Comparison of ENCODE assay signal across 9 cellular contexts in the genomic region with DNA sequence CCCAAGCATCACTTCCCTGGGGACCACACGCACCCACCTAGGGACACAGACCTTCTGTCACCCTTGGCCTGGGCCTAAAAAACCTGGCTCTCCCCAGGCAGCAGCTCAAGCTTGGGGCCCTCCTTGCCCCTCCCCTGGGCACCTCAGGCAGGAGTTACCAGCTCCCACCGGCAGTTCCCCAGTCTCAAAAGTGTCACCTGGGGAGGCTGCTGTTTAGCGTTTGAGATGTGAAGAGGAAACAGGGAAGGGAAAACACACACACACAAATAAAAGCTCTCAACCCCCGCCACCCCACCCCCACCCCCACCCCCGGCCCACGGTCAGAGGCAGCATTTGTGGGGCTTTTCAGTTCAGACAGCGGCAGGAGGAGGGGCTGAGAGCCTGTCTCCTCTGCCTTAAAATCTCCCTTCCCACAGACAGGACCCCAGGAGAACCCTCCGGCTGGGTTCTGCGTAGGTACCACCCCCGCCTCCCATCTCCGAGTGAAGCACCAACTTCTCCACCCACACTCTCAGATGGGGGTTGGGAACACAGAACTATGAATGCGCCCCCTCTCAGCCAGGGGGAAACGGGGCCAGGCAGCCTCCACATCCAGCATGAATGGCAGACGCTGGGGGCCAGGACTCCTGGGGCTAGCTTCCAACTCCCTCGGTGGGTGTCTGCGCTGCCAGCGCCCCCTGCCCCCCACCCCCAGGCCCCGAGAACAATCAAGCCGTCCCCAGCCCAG. TPM values are rescaled to one million over a fixed set of nuclear protein-coding genes. Genes with fewer than 3 reads are reported as not detected.
DNase-seq lines count a peak whose midpoint lies in the region; ATAC-seq and TF ChIP-seq lines count a peak whose summit lies in the region.
"Had no signal": no experiment of that assay in that cellular context is flagged by ENCODE, and none has a peak within 500 bp of the region (broad histone marks: within the 10 kb centered on the region; RNA-seq: fewer than 3 reads in every experiment).

No MANE protein-coding gene starts in this region.

- no peaks in the 10 kb centered on the region for H3K9me3 ChIP-seq in T-helper 17 cell (ENCODE audit: control insufficient read depth, low read length, poor library complexity, severe bottlenecking)
- no peaks in the 10 kb centered on the region for H3K9me3 ChIP-seq in testis

- H3K27me3 Mint-ChIP-seq in T-helper 17 cell (no peaks in the 10 kb centered on the region), immature natural killer cell (ENCODE audit: low read depth in 3 of 3) (peaks cover 0 to 8% (median under 1%) of the 10 kb centered on the region in 3 donors), natural killer cell (ENCODE audit: low read depth in 2 of 2) (no peaks in the 10 kb centered on the region)

- peak overlapping the region; percentile 92 for H3K4me3 Mint-ChIP-seq in T-helper 17 cell
- H3K4me3 Mint-ChIP-seq in immature natural killer cell = peak overlapping the region in 1 of 5 donors; percentile 24
- H3K4me3 Mint-ChIP-seq in natural killer cell = no peak overlapping the region

- peak overlapping the region in 1 of 2 donors; percentile 99 for H3K4me3 ChIP-seq in testis

- no peaks in the 10 kb centered on the region for H3K27me3 ChIP-seq in testis

- WGBS in testis, 2 donors = 16 to 20% methylated on average over 12 to 19 of the region's 19 CpGs

- H3K27ac Mint-ChIP-seq in T-helper 17 cell (no peak overlapping the region), immature natural killer cell (no peak overlapping the region), natural killer cell (no peak overlapping the region)

- H3K9me3 Mint-ChIP-seq in immature natural killer cell (no peaks in the 10 kb centered on the region), natural killer cell (no peaks in the 10 kb centered on the region)

- H3K27ac ChIP-seq in testis = peak overlapping the region; percentile 20 to 51

- peak; percentile 26 to 34 for DNase-seq in activated CD4-positive, alpha-beta T cell treated with anti-CD3 and anti-CD28 coated beads for 4 hours
- DNase-seq in activated CD4-positive, alpha-beta T cell treated with anti-CD3 and anti-CD28 coated beads, Interleukin-2, amount 50 U/mL, for 4 hours = no peak
- DNase-seq in T-helper 17 cell (no peak), iPS-NIHi11 (ENCODE audit: low spot score) (peak; percentile 50), testis (no peak), T1000 (lab: John Stamatoyannopoulos, UW) (no peak), immature natural killer cell (no peak), natural killer cell (no peak)
- DNase-seq: SHP77 treated with DMSO at 0.1 percent for 48 hours had no signal

- TF ChIP-seq CTCF in testis (IDR thresholded peaks at IDR 0.05) (no peak), natural killer cell (IDR thresholded peaks at IDR 0.05) (no peak)

- H3K36me3 ChIP-seq in testis (ENCODE audit: low read depth, missing control alignments) = no peaks in the 10 kb centered on the region

- peaks cover 25% of the 10 kb centered on the region for H3K4me1 Mint-ChIP-seq in T-helper 17 cell
- peaks cover 16 to 26% of the 10 kb centered on the region in 2 donors for H3K4me1 Mint-ChIP-seq in immature natural killer cell
- peaks cover 17 to 35% of the 10 kb centered on the region in 2 donors for H3K4me1 Mint-ChIP-seq in natural killer cell

- peaks cover 54% of the 10 kb centered on the region for H3K4me1 ChIP-seq in testis

- intact Hi-C loops in testis (cut with DNase I; ENCODE audit: low total_unique reads) = loop anchor here (10.0 kb wide), 1 partner anchor 180 kb away; no protein-coding TSS in a partner anchor
- intact Hi-C loops in natural killer cell (cut with micrococcal nuclease) = no loop called here

- no peak for TF ChIP-seq POLR2A in testis (IDR thresholded peaks at IDR 0.05)

- H3K36me3 Mint-ChIP-seq in T-helper 17 cell (ENCODE audit: low read depth) = peaks cover 2% of the 10 kb centered on the region
- H3K36me3 Mint-ChIP-seq in immature natural killer cell = no peaks in the 10 kb centered on the region
- H3K36me3 Mint-ChIP-seq in natural killer cell = no peaks in the 10 kb centered on the region

- ATAC-seq in T-helper 17 cell = no peak
- no peak for ATAC-seq in natural killer cell

RNA-seq across cellular contexts. Expression of a gene that starts 3.0 kb away (rescaled TPM):
- total RNA-seq in T-helper 17 cell (100 to 1,000 TPM; 107 to 119 TPM), testis (100 to 1,000 TPM; 212 TPM), natural killer cell (100 to 1,000 TPM; 109 to 126 (median 125) TPM)
- polyA plus RNA-seq in testis (ENCODE audit: insufficient read depth, low read depth, low replicate concordance) (62.6 TPM), immature natural killer cell (10 to 100 TPM in 1 of 3 donors, 1 to 10 TPM in 2; 1.6 to 10.2 (median 2.1) TPM)

Comparison
In these comparisons a context has a peak if more than half of its experiments do, and no peak if none do; other contexts are left out.
1. DNase-seq: peak in activated CD4-positive, alpha-beta T cell treated with anti-CD3 and anti-CD28 coated beads for 4 hours (2 of 2) and iPS-NIHi11 (single experiment); none in activated CD4-positive, alpha-beta T cell treated with anti-CD3 and anti-CD28 coated beads, Interleukin-2, amount 50 U/mL, for 4 hours (0 of 2), T-helper 17 cell (0 of 3), testis (single experiment), T1000 (single experiment), immature natural killer cell (0 of 3) and natural killer cell (single experiment).